2 cellular contexts compared by ENCODE assay signal in the genomic region with DNA sequence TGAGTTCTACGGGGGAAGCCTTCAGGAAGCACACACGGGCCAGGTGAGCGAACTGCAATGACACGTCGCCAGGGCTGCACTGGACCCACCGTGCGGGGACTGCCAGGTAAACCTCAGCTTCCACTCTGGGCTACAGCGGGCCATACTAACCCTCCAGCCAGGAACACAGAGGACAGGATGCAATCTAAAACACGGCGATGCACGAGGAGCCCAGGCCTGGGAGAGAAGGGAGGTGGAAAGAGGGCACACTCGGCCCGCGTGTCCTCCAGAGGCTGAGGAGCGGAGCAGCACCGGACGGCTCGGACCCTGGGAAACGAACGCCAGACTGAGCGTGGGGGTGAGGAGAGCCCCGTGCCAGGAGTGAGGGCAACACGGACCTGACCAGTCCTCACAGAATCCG.
TF ChIP-seq lines count a peak whose summit lies in the region.

No MANE protein-coding gene starts in this region.

TF ChIP-seq in IMR-90, 13 proteins besides CTCF, POLR2A, EP300 and RAD21:
- TF ChIP-seq SMC3 (IDR thresholded peaks at IDR 0.05; ENCODE audit: low read depth, low read length): no peak
- TF ChIP-seq, protein P1, sequence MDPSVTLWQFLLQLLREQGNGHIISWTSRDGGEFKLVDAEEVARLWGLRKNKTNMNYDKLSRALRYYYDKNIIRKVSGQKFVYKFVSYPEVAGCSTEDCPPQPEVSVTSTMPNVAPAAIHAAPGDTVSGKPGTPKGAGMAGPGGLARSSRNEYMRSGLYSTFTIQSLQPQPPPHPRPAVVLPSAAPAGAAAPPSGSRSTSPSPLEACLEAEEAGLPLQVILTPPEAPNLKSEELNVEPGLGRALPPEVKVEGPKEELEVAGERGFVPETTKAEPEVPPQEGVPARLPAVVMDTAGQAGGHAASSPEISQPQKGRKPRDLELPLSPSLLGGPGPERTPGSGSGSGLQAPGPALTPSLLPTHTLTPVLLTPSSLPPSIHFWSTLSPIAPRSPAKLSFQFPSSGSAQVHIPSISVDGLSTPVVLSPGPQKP (IDR thresholded peaks at IDR 0.05; ENCODE audit: borderline replicate concordance, low read depth, low read length): no peak
- TF ChIP-seq MAFK (IDR thresholded peaks at IDR 0.05; ENCODE audit: low read depth, low read length): no peak

TF ChIP-seq in SK-N-SH, 30 proteins besides CTCF, POLR2A, EP300 and RAD21:
- TF ChIP-seq, protein P2, sequence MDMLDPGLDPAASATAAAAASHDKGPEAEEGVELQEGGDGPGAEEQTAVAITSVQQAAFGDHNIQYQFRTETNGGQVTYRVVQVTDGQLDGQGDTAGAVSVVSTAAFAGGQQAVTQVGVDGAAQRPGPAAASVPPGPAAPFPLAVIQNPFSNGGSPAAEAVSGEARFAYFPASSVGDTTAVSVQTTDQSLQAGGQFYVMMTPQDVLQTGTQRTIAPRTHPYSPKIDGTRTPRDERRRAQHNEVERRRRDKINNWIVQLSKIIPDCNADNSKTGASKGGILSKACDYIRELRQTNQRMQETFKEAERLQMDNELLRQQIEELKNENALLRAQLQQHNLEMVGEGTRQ (IDR thresholded peaks at IDR 0.05; ENCODE audit: borderline replicate concordance, low read depth, low read length): no peak
- TF ChIP-seq NFIC (IDR thresholded peaks at IDR 0.05; ENCODE audit: borderline replicate concordance): no peak
- no peak for TF ChIP-seq GABPA (IDR thresholded peaks at IDR 0.05; ENCODE audit: low read depth)
- no peak for TF ChIP-seq RCOR1 (IDR thresholded peaks at IDR 0.05; ENCODE audit: low read length)
- no peak for TF ChIP-seq ELF1 (IDR thresholded peaks at IDR 0.05)
- no peak for TF ChIP-seq TEAD4 (IDR thresholded peaks at IDR 0.05; ENCODE audit: borderline replicate concordance, insufficient read depth)
- no peak for TF ChIP-seq EZH2phosphoT487 (IDR thresholded peaks at IDR 0.05; ENCODE audit: borderline replicate concordance, low read depth)
- no peak for TF ChIP-seq FOXM1 (IDR thresholded peaks at IDR 0.05; ENCODE audit: low read depth)
